1 cellular context compared by ENCODE assay signal in the genomic region with DNA sequence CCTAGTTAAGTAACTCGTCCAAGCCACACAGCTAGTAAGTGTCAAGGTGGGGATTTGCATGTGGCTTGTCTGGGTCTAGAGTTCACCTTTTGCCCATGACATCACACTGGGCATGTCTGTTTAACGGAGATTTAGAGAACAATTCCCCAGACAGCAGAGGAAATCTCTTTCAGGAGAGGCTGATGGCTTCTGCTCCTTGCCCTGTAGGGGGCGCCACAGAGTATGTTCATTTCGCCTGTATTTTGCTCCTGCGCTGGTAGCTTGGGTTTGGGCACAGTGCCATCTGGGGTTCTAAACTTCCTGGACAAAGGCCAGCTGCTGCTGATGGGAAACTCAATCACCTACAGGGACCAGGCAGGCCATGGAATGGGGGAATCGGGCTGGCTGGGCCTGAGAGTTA.
TF ChIP-seq lines count a peak whose summit lies in the region.

No MANE protein-coding gene starts in this region.

TF ChIP-seq in GM12878, 131 proteins besides CTCF, POLR2A, EP300 and RAD21 (continued from another document):
- TF ChIP-seq IKZF1 (conservative IDR thresholded peaks at IDR 0.05) (peak; percentile 29; the same call in 1 of the 2 replicates), NR2F1 (conservative IDR thresholded peaks at IDR 0.05) (peak; percentile 47; the same call in 1 of the 2 replicates), ATF7 (IDR thresholded peaks at IDR 0.05; ENCODE audit: low read depth) (peak; percentile 58)
